8 cellular contexts compared by ENCODE assay signal in genomic region chr13:74134226-74134776, GRCh38. TPM values are rescaled to one million over a fixed set of nuclear protein-coding genes. Genes with fewer than 3 reads are reported as not detected.
A peak's percentile ranks its signal among the peaks of the same experiment; 100 is the strongest.
DNase-seq lines count a peak whose midpoint lies in the region; ATAC-seq and TF ChIP-seq lines count a peak whose summit lies in the region.

Gene KLF12, minus strand, starts transcription at chr13:74134404.

- in situ Hi-C loops in ACHN (cut with HindIII; ENCODE audit: low pct_ligation_motif_present, low pct_unique_long_range_greater_than_20kb, low sequenced_read_pairs) = no loop called here

- no peaks in the 10 kb centered on the region for H3K27me3 Mint-ChIP-seq in activated B cell treated with CpG ODN at 0.5 μM for 24 hours

- POLR2A ChIA-PET in activated B cell treated with CpG ODN at 0.5 μM for 24 hours (lab: Charles Lee) = interaction anchor here (0.5 to 5.7 kb wide), 35 partner anchors 8 to 1370 kb away, joined by 3 to 54 read pairs (median 4); no protein-coding TSS in a partner anchor

- no peak for TF ChIP-seq CTCF in activated B cell treated with CpG ODN at 0.5 μM for 24 hours (IDR thresholded peaks at IDR 0.05)
- TF ChIP-seq CTCF in cardiac fibroblast (IDR thresholded peaks at IDR 0.05; ENCODE audit: low read depth, low read length) = no peak
- TF ChIP-seq CTCF in kidney epithelial cell (IDR thresholded peaks at IDR 0.05; ENCODE audit: insufficient read depth, low read length, poor library complexity, severe bottlenecking) = no peak

- H3K4me3 ChIP-seq in cardiac fibroblast (replicated peaks in 1 of 2; ENCODE audit: low read depth in 2 of 2, low read length in 2 of 2) = peak within 1 kb of the TSS; percentile 67 to 87
- H3K4me3 ChIP-seq in kidney epithelial cell (ENCODE audit: low read depth, low read length) = peak within 1 kb of the TSS; percentile 62

- no peaks in the 10 kb centered on the region for H3K9me3 Mint-ChIP-seq in activated B cell treated with CpG ODN at 0.5 μM for 24 hours

- ATAC-seq in GM18873 (IDR thresholded peaks at IDR 0.05; ENCODE audit: low FRiP score, unreplicated experiment) (peak; percentile 55), HG03103 (IDR thresholded peaks at IDR 0.05; ENCODE audit: low read depth, unreplicated experiment) (peak; percentile 58), activated B cell treated with CpG ODN at 0.5 μM for 24 hours (ENCODE audit: low read depth) (peak; percentile 77)

- no peak within 1 kb of the TSS for H3K4me3 Mint-ChIP-seq in activated B cell treated with CpG ODN at 0.5 μM for 24 hours

- H3K4me1 Mint-ChIP-seq in activated B cell treated with CpG ODN at 0.5 μM for 24 hours = peaks cover 36% of the 10 kb centered on the region

- CTCF ChIA-PET in activated B cell treated with CpG ODN at 0.5 μM for 24 hours (lab: Charles Lee) = interaction anchor here (4.2 kb wide), 1 partner anchor 153 kb away, joined by 16 read pairs; no protein-coding TSS in a partner anchor

- peak; percentile 90 for DNase-seq in ACHN
- DNase-seq in NCI-H2196 (lab: John Stamatoyannopoulos, UW; ENCODE audit: unreplicated experiment) = peak; percentile 52
- DNase-seq in activated B cell treated with CpG ODN at 0.5 μM for 24 hours = peak; percentile 86
- DNase-seq in cardiac fibroblast (ENCODE audit: low read depth in 2 of 2) = peak; percentile 96 to 97
- peak; percentile 72 for DNase-seq in kidney epithelial cell (ENCODE audit: low read depth)
- peak; percentile 91 to 94 for DNase-seq in stimulated activated CD4-positive, alpha-beta T cell treated with anti-CD3 and anti-CD28 coated beads, Interleukin-15, amount 100 ng/mL, for 48 hours (ENCODE audit: low read depth in 2 of 2)

- H3K27me3 ChIP-seq in kidney epithelial cell (ENCODE audit: control insufficient read depth, insufficient read depth, low read length) = no peaks in the 10 kb centered on the region

- intact Hi-C loops in activated B cell treated with CpG ODN at 0.5 μM for 24 hours (cut with micrococcal nuclease) = loop anchor here (1.0 to 10.0 kb wide), 12 partner anchors 42 to 1414 kb away; partner anchors contain the start of genes BORA, MZT1, TBC1D4 and UCHL3

- H3K36me3 ChIP-seq in kidney epithelial cell (ENCODE audit: control insufficient read depth, insufficient read depth, low read length) = no peaks in the 10 kb centered on the region

- peak within 1 kb of the TSS; percentile 98 for H3K27ac Mint-ChIP-seq in activated B cell treated with CpG ODN at 0.5 μM for 24 hours

- H3K36me3 Mint-ChIP-seq in activated B cell treated with CpG ODN at 0.5 μM for 24 hours (ENCODE audit: low read depth) = peaks cover 13% of the 10 kb centered on the region

RNA-seq across cellular contexts. Expression of gene KLF12, which starts in this region (rescaled TPM):
- 28.2 and 33.9 TPM in 2 replicates for total RNA-seq in activated B cell treated with CpG ODN at 0.5 μM for 24 hours
- 11.9 and 13.1 TPM in 2 replicates for total RNA-seq in kidney epithelial cell

Comparison
In these comparisons a context has a peak if more than half of its experiments do, and no peak if none do; other contexts are left out.
1. Peak in every context shown above with its lines: DNase-seq, ATAC-seq and H3K4me3 ChIP-seq.